In genomic region chr11:69442012-69442806, GRCh38 we compare ENCODE assay signal across 9 cellular contexts. TPM values are rescaled to one million over a fixed set of nuclear protein-coding genes. Genes with fewer than 3 reads are reported as not detected.
DNase-seq lines count a peak whose midpoint lies in the region; ATAC-seq and TF ChIP-seq lines count a peak whose summit lies in the region.
"Had no signal": no experiment of that assay in that cellular context is flagged by ENCODE, and none has a peak within 500 bp of the region (broad histone marks: within the 10 kb centered on the region; RNA-seq: fewer than 3 reads in every experiment).

No MANE protein-coding gene starts in this region.

- DNase-seq in HCEC 1CT (peak; percentile 8), RWPE2 (ENCODE audit: low spot score) (no peak), right atrium auricular region (ENCODE audit: low spot score) (no peak), NAMALWA (ENCODE audit: low spot score) (no peak), MG63 (no peak)
- DNase-seq: activated naive CD4-positive, alpha-beta T cell treated with anti-CD3 and anti-CD28 coated beads, Interleukin-2, amount 50 U/mL, for 16 hours had no signal

- no peaks in the 10 kb centered on the region for H3K9me3 ChIP-seq in RWPE2 (ENCODE audit: severe bottlenecking)
- H3K9me3 ChIP-seq in right atrium auricular region = no peaks in the 10 kb centered on the region
- H3K9me3 ChIP-seq in skeletal muscle satellite cell (replicated peaks; ENCODE audit: low read length) = no peaks in the 10 kb centered on the region
- H3K9me3 ChIP-seq in MG63 = no peaks in the 10 kb centered on the region

- no peaks in the 10 kb centered on the region for H3K27me3 ChIP-seq in RWPE2 (ENCODE audit: insufficient read depth, poor library complexity, severe bottlenecking)
- no peaks in the 10 kb centered on the region for H3K27me3 ChIP-seq in right atrium auricular region
- H3K27me3 ChIP-seq in skeletal muscle satellite cell (ENCODE audit: control insufficient read depth, insufficient read depth, low read length) = no peaks in the 10 kb centered on the region
- H3K27me3 ChIP-seq in MG63 = no peaks in the 10 kb centered on the region

- TF ChIP-seq CTCF in RWPE2 (IDR thresholded peaks at IDR 0.05; ENCODE audit: poor library complexity, severe bottlenecking) (peak; percentile 26), right atrium auricular region (IDR thresholded peaks at IDR 0.05) (no peak)

- H3K4me1 ChIP-seq in RWPE2 (ENCODE audit: insufficient read depth, poor library complexity, severe bottlenecking) = peaks cover 37% of the 10 kb centered on the region
- H3K4me1 ChIP-seq in right atrium auricular region = peaks cover 0 to 35% of the 10 kb centered on the region in 2 donors
- H3K4me1 ChIP-seq in skeletal muscle satellite cell (ENCODE audit: control insufficient read depth, insufficient read depth, low read length) = peaks cover 53% of the 10 kb centered on the region

- peak; percentile 32; the same call in 1 of the 3 replicates for ATAC-seq in RWPE2 (ENCODE audit: low read depth)
- no peak for ATAC-seq in GM18520 (IDR thresholded peaks at IDR 0.05; ENCODE audit: unreplicated experiment)

- no peak overlapping the region for H3K4me3 ChIP-seq in RWPE2 (ENCODE audit: severe bottlenecking)
- H3K4me3 ChIP-seq in right atrium auricular region = no peak overlapping the region
- peak overlapping the region; percentile 1 for H3K4me3 ChIP-seq in skeletal muscle satellite cell (ENCODE audit: low read length)
- H3K4me3 ChIP-seq in MG63 = no peak overlapping the region

- H3K36me3 ChIP-seq in RWPE2 (ENCODE audit: low read depth) = no peaks in the 10 kb centered on the region
- no peaks in the 10 kb centered on the region for H3K36me3 ChIP-seq in right atrium auricular region
- H3K36me3 ChIP-seq in skeletal muscle satellite cell (ENCODE audit: insufficient read depth, low read length) = no peaks in the 10 kb centered on the region
- no peaks in the 10 kb centered on the region for H3K36me3 ChIP-seq in MG63

- H3K27ac ChIP-seq in RWPE2 (ENCODE audit: poor library complexity, severe bottlenecking) = peak overlapping the region; percentile 72
- peak overlapping the region; percentile 77 to 89 for H3K27ac ChIP-seq in right atrium auricular region

- H3K4me2 ChIP-seq in skeletal muscle satellite cell (ENCODE audit: low read length) = peak overlapping the region; percentile 83

- peak overlapping the region; percentile 91 for H3K9ac ChIP-seq in skeletal muscle satellite cell (ENCODE audit: low read depth, low read length)

RNA-seq across cellular contexts. Expression of gene LINC01488, which starts 39.3 kb away (rescaled TPM):
- not detected for total RNA-seq in right atrium auricular region
- total RNA-seq in skeletal muscle satellite cell (2012; rRNA removed) = not detected in 2 replicates
- total RNA-seq in MG63 (2014; rRNA removed; shearing (Covaris generic); ENCODE audit: low replicate concordance) = not detected in 2 replicates
- total RNA-seq: NCI-H460 had no signal
